In the genomic region with DNA sequence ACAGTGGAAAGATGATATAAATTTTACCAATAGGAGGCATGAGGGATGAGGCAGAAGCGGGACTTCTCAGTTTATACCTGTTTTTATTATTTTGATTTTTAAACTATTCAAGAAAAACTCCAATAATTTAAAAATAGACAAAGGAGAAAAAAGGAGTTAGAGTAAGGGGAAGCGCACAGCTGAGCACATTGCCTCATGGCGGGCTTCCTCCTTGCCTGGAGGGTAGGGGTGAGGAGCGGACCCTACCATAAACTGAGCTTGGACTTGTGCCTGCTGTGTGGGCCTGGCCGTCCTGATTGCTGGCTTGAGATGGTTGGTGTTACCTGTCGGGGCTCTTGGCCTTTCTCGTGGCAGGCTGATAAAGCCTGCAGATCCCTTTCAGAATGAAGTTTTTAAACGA, we compare ENCODE assay signal across 31 cellular contexts. TPM values are rescaled to one million over a fixed set of nuclear protein-coding genes. Genes with fewer than 3 reads are reported as not detected.
"Had no signal": no experiment of that assay in that cellular context is flagged by ENCODE, and none has a peak within 500 bp of the region (broad histone marks: within the 10 kb centered on the region; RNA-seq: fewer than 3 reads in every experiment).

No MANE protein-coding gene starts in this region.

- H3K4me3 ChIP-seq: ascending aorta, cardiac muscle cell, coronary artery, dorsolateral prefrontal cortex, hepatocyte, left ventricle myocardium inferior, lung, ovary, prostate gland, skin epidermis, stomach, suprapubic skin, tibial artery, upper lobe of right lung had no signal

- ATAC-seq: activated CD4-positive, alpha-beta T cell treated with anti-CD3 and anti-CD28 coated beads for 36 hours; activated CD8-positive, alpha-beta T cell treated with anti-CD3 and anti-CD28 coated beads, Interleukin-2, amount 10 ng/mL, durations not matched to agents 7 days and 5 days; sciatic nerve; upper lobe of right lung had no signal

- H3K4me3 Mint-ChIP-seq: activated CD4-positive, alpha-beta T cell treated with anti-CD3 and anti-CD28 coated beads for 36 hours; activated CD8-positive, alpha-beta T cell treated with anti-CD3 and anti-CD28 coated beads, Interleukin-2, amount 10 ng/mL, durations not matched to agents 7 days and 5 days; activated naive CD4-positive, alpha-beta T cell treated with anti-CD3 and anti-CD28 coated beads, Interleukin-2, amount 10 ng/mL, durations not matched to agents 7 days and 5 days; activated naive CD8-positive, alpha-beta T cell treated with anti-CD3 and anti-CD28 coated beads, Interleukin-2, amount 10 ng/mL, durations not matched to agents 7 days and 5 days; brain; nephron progenitor cell; T-helper 2 cell treated with Interferon-gamma antibody and Interleukin-4, amounts not matched to agents 5 μg/mL and 100 μg/mL, for 36 hours had no signal

- H2AFZ ChIP-seq: hepatocyte had no signal

- H3K27me3 Mint-ChIP-seq: brain had no signal

- H3K4me2 ChIP-seq: hepatocyte had no signal

- H3K36me3 ChIP-seq: ascending aorta, cardiac muscle cell, left ventricle myocardium inferior, ovary, prostate gland, stomach, suprapubic skin, tibial artery, upper lobe of right lung had no signal

- H3K4me1 Mint-ChIP-seq: activated CD4-positive, alpha-beta T cell treated with anti-CD3 and anti-CD28 coated beads for 36 hours; activated naive CD4-positive, alpha-beta T cell treated with anti-CD3 and anti-CD28 coated beads, Interleukin-2, amount 10 ng/mL, durations not matched to agents 7 days and 5 days; activated naive CD8-positive, alpha-beta T cell treated with anti-CD3 and anti-CD28 coated beads, Interleukin-2, amount 10 ng/mL, durations not matched to agents 7 days and 5 days had no signal

- H3K27me3 ChIP-seq: ascending aorta, cardiac muscle cell, dorsolateral prefrontal cortex, hepatocyte, ovary, stomach, suprapubic skin, tibial artery, upper lobe of right lung had no signal

- H3K9me3 Mint-ChIP-seq: activated naive CD4-positive, alpha-beta T cell treated with anti-CD3 and anti-CD28 coated beads, Interleukin-2, amount 10 ng/mL, durations not matched to agents 7 days and 5 days; activated naive CD8-positive, alpha-beta T cell treated with anti-CD3 and anti-CD28 coated beads, Interleukin-2, amount 10 ng/mL, durations not matched to agents 7 days and 5 days; brain; nephron progenitor cell; T-helper 2 cell treated with Interferon-gamma antibody and Interleukin-4, amounts not matched to agents 5 μg/mL and 100 μg/mL, for 36 hours had no signal

- DNase-seq: activated CD4-positive, alpha-beta T cell treated with anti-CD3 and anti-CD28 coated beads for 36 hours; activated CD4-positive, CD25-positive, alpha-beta regulatory T cell; activated CD8-positive, alpha-beta T cell treated with anti-CD3 and anti-CD28 coated beads, Interleukin-2, amount 10 ng/mL, durations not matched to agents 7 days and 5 days; activated gamma-delta T cell; activated naive CD4-positive, alpha-beta T cell treated with anti-CD3 and anti-CD28 coated beads, Interleukin-2, amount 10 ng/mL, durations not matched to agents 7 days and 5 days; activated naive CD8-positive, alpha-beta T cell treated with anti-CD3 and anti-CD28 coated beads, Interleukin-2, amount 10 ng/mL, durations not matched to agents 7 days and 5 days; activated T-cell treated with anti-CD3 and anti-CD28 coated beads for 4 hours; cerebellar nuclear complex; effector memory CD4-positive, alpha-beta T cell; islet precursor cell; left ventricle myocardium inferior; nephron progenitor cell; ovary; retina; stimulated activated CD4-positive, alpha-beta T cell treated with anti-CD3 and anti-CD28 coated beads, Interleukin-12 subunit alpha, Interleukin-12 subunit beta, amount 100 ng/mL, for 4 hours; stimulated activated CD4-positive, alpha-beta T cell treated with anti-CD3 and anti-CD28 coated beads, Interleukin-4, amount 100 ng/mL, for 1 hour; stomach; tibial artery; upper lobe of right lung had no signal

- H3K27ac Mint-ChIP-seq: activated CD4-positive, alpha-beta T cell treated with anti-CD3 and anti-CD28 coated beads for 36 hours; activated CD8-positive, alpha-beta T cell treated with anti-CD3 and anti-CD28 coated beads, Interleukin-2, amount 10 ng/mL, durations not matched to agents 7 days and 5 days; activated naive CD4-positive, alpha-beta T cell treated with anti-CD3 and anti-CD28 coated beads, Interleukin-2, amount 10 ng/mL, durations not matched to agents 7 days and 5 days; activated naive CD8-positive, alpha-beta T cell treated with anti-CD3 and anti-CD28 coated beads, Interleukin-2, amount 10 ng/mL, durations not matched to agents 7 days and 5 days; nephron progenitor cell; T-helper 2 cell treated with Interferon-gamma antibody and Interleukin-4, amounts not matched to agents 5 μg/mL and 100 μg/mL, for 36 hours had no signal

- H3K27ac ChIP-seq: ascending aorta, cardiac muscle cell, coronary artery, hepatocyte, left ventricle myocardium inferior, ovary, prostate gland, skin epidermis, suprapubic skin, tibial artery, upper lobe of right lung had no signal

- H3K9me3 ChIP-seq: ascending aorta, left ventricle myocardium inferior, ovary, prostate gland, stomach, suprapubic skin, tibial artery, upper lobe of right lung had no signal

- H3K36me3 Mint-ChIP-seq: activated naive CD4-positive, alpha-beta T cell treated with anti-CD3 and anti-CD28 coated beads, Interleukin-2, amount 10 ng/mL, durations not matched to agents 7 days and 5 days; activated naive CD8-positive, alpha-beta T cell treated with anti-CD3 and anti-CD28 coated beads, Interleukin-2, amount 10 ng/mL, durations not matched to agents 7 days and 5 days had no signal

- H3K4me1 ChIP-seq: ascending aorta, left ventricle myocardium inferior, prostate gland, suprapubic skin, tibial artery, upper lobe of right lung had no signal

RNA-seq across cellular contexts. Expression of gene CCDC62, which starts 45.8 kb away (rescaled TPM):
- total RNA-seq: ascending aorta had no signal
